In the genomic region with DNA sequence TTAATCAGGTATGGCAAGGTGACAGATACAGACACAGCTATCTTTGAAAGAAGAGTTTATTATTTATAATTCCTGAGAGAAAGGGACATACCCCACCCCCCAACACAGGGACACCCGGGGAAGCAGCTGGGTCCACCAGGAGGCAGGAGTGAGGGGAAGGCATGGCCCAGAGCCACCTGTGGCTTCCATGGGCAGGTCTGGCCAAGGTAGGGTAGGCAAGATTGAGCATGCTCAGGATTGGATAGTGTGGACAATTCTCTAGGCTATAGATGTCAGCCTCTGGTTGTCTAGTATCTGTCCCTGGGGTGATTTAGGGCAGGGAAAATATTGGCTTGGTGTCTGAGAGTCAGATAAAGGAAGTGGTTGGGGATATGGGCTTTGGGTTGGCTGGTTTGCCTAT, we compare ENCODE assay signal across 1 cellular context.
TF ChIP-seq lines count a peak whose summit lies in the region.

No MANE protein-coding gene starts in this region.

TF ChIP-seq in H1, 55 proteins besides CTCF, POLR2A, EP300 and RAD21:
- TF ChIP-seq GABPA (IDR thresholded peaks at IDR 0.05; ENCODE audit: borderline replicate concordance, insufficient read depth, low read length) = no peak
- TF ChIP-seq JUN (IDR thresholded peaks at IDR 0.05; ENCODE audit: low read depth, low read length) = no peak
